ENCODE assay signal across 1 cellular context in genomic region chr6:154615483-154616025, GRCh38.
A peak's percentile ranks its signal among the peaks of the same experiment; 100 is the strongest.
TF ChIP-seq lines count a peak whose summit lies in the region.

No MANE protein-coding gene starts in this region.

TF ChIP-seq in HEK293, 187 proteins besides CTCF, POLR2A, EP300 and RAD21 (continued from another document and continues in another):
- TF ChIP-seq ZNF362 (tag by site-specific recombination; IDR thresholded peaks at IDR 0.05), result no peak
- TF ChIP-seq ZNF292 (tag by site-specific recombination; IDR thresholded peaks at IDR 0.05; ENCODE audit: borderline replicate concordance, low read depth), result no peak
- no peak for TF ChIP-seq KLF10 (tag by site-specific recombination; IDR thresholded peaks at IDR 0.05)
- peak; percentile 99 for TF ChIP-seq ZNF600 (tag by site-specific recombination; IDR thresholded peaks at IDR 0.05)
- TF ChIP-seq ZNF280D (tag by site-specific recombination; IDR thresholded peaks at IDR 0.05), result no peak
- TF ChIP-seq MYNN (tag by site-specific recombination; IDR thresholded peaks at IDR 0.05; ENCODE audit: borderline replicate concordance), result no peak
- TF ChIP-seq ZNF629 (tag by site-specific recombination; IDR thresholded peaks at IDR 0.05), result peak; percentile 49; the same call in 1 of the 2 replicates
- peak; percentile 68; the same call in 1 of the 2 replicates for TF ChIP-seq ZNF610 (tag by site-specific recombination; IDR thresholded peaks at IDR 0.05; ENCODE audit: borderline replicate concordance)
- peak; percentile 94 for TF ChIP-seq ZNF660 (tag by site-specific recombination; IDR thresholded peaks at IDR 0.05)
- 0 out of 2 replicates have a peak, but pooled peaks have one; percentile 67 for TF ChIP-seq ZXDB (tag by site-specific recombination; IDR thresholded peaks at IDR 0.05)
- no peak for TF ChIP-seq ZNF324 (tag by site-specific recombination; IDR thresholded peaks at IDR 0.05)
- TF ChIP-seq BCL11B (tag by site-specific recombination; IDR thresholded peaks at IDR 0.05; ENCODE audit: low read depth), result no peak
- peak; percentile 92 for TF ChIP-seq PATZ1 (tag by site-specific recombination; IDR thresholded peaks at IDR 0.05)
- no peak for TF ChIP-seq ZNF837 (tag by site-specific recombination; IDR thresholded peaks at IDR 0.05)
- TF ChIP-seq ZNF280C (tag by site-specific recombination; IDR thresholded peaks at IDR 0.05), result no peak
- TF ChIP-seq YY2 (tag by site-specific recombination; IDR thresholded peaks at IDR 0.05), result no peak
- peak; percentile 29 for TF ChIP-seq PRDM1 (tag by site-specific recombination; IDR thresholded peaks at IDR 0.05)
- no peak for TF ChIP-seq ZNF518A (tag by site-specific recombination; conservative IDR thresholded peaks at IDR 0.05; ENCODE audit: low read depth)
- TF ChIP-seq ZBTB44 (tag by site-specific recombination; IDR thresholded peaks at IDR 0.05), result peak; percentile 21; the same call in 1 of the 2 replicates
- no peak for TF ChIP-seq ZNF248 (tag by site-specific recombination; IDR thresholded peaks at IDR 0.05)
- TF ChIP-seq SP2 (tag by site-specific recombination; IDR thresholded peaks at IDR 0.05), result no peak
- TF ChIP-seq ZNF776 (tag by site-specific recombination; IDR thresholded peaks at IDR 0.05; ENCODE audit: borderline replicate concordance), result no peak
- peak; percentile 64 for TF ChIP-seq ZNF335 (tag by site-specific recombination; conservative IDR thresholded peaks at IDR 0.05)
- no peak for TF ChIP-seq ZSCAN16 (tag by site-specific recombination; IDR thresholded peaks at IDR 0.05)
- TF ChIP-seq ZNF223 (tag by site-specific recombination; IDR thresholded peaks at IDR 0.05), result no peak
- TF ChIP-seq RBAK (tag by site-specific recombination; IDR thresholded peaks at IDR 0.05), result no peak
- TF ChIP-seq ZSCAN23 (tag by site-specific recombination; IDR thresholded peaks at IDR 0.05), result no peak
- TF ChIP-seq SP3 (tag by site-specific recombination; IDR thresholded peaks at IDR 0.05), result no peak
- TF ChIP-seq ZNF549 (tag by site-specific recombination; IDR thresholded peaks at IDR 0.05), result no peak
- no peak for TF ChIP-seq ZNF510 (tag by site-specific recombination; IDR thresholded peaks at IDR 0.05; ENCODE audit: insufficient replicate concordance)
- TF ChIP-seq ZNF707 (tag by site-specific recombination; IDR thresholded peaks at IDR 0.05), result no peak
- no peak for TF ChIP-seq ZNF529 (tag by site-specific recombination; IDR thresholded peaks at IDR 0.05; ENCODE audit: insufficient replicate concordance)
- TF ChIP-seq ZNF302 (tag by site-specific recombination; IDR thresholded peaks at IDR 0.05; ENCODE audit: low read depth), result no peak
- no peak for TF ChIP-seq ZBTB21 (tag by site-specific recombination; IDR thresholded peaks at IDR 0.05)
- peak; percentile 96 for TF ChIP-seq PRDM4 (tag by site-specific recombination; IDR thresholded peaks at IDR 0.05)
- TF ChIP-seq ZNF677 (tag by site-specific recombination; IDR thresholded peaks at IDR 0.05), result no peak
- no peak for TF ChIP-seq ZFHX2 (tag by site-specific recombination; conservative IDR thresholded peaks at IDR 0.05)
- TF ChIP-seq ZNF560 (tag by site-specific recombination; IDR thresholded peaks at IDR 0.05; ENCODE audit: borderline replicate concordance), result no peak
- peak; percentile 36; the same call in 1 of the 2 replicates for TF ChIP-seq ZNF398 (tag by site-specific recombination; IDR thresholded peaks at IDR 0.05)
- no peak for TF ChIP-seq MEIS1 (CRISPR knock-in tag; IDR thresholded peaks at IDR 0.05; ENCODE audit: borderline replicate concordance)
- TF ChIP-seq IKZF3 (tag by site-specific recombination; IDR thresholded peaks at IDR 0.05), result peak; percentile 89
- TF ChIP-seq KLF9 (tag by site-specific recombination; IDR thresholded peaks at IDR 0.05; ENCODE audit: low read depth), result no peak
- TF ChIP-seq KLF1 (tag by site-specific recombination; IDR thresholded peaks at IDR 0.05), result no peak
- no peak for TF ChIP-seq ZNF311 (tag by site-specific recombination; IDR thresholded peaks at IDR 0.05; ENCODE audit: borderline replicate concordance)
- TF ChIP-seq HOXA7 (CRISPR knock-in tag; IDR thresholded peaks at IDR 0.05; ENCODE audit: borderline replicate concordance), result no peak
- no peak for TF ChIP-seq ZNF138 (tag by site-specific recombination; IDR thresholded peaks at IDR 0.05; ENCODE audit: borderline replicate concordance)
